35 cellular contexts compared by ENCODE assay signal in the genomic region with DNA sequence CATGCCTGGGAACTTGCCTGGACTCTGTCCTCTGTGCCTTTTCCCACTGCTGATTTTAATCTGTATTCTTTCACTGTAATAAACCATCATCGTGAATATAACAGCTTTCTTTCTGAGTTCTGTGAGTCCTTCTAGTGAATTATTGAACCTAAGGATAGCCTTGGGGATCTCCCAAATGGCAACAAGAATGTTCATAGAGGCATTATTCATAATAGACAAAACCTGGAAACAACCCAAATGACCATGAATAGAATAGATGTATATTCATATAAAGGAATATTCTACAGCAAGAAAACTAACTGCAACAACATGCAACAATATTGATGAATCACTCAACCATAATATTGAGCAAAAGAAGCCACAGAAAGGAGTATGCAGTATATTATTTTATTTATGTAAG.
"Had no signal": no experiment of that assay in that cellular context is flagged by ENCODE, and none has a peak within 500 bp of the region (broad histone marks: within the 10 kb centered on the region; RNA-seq: fewer than 3 reads in every experiment).

No MANE protein-coding gene starts in this region.

- ATAC-seq: activated CD8-positive, alpha-beta T cell treated with anti-CD3 and anti-CD28 coated beads for 36 hours; activated T-cell treated with anti-CD3 and anti-CD28 coated beads, Interleukin-2, amount 50 U/mL, for 72 hours; activated T-helper 17 cell treated with anti-CD3 and anti-CD28 coated beads, Interleukin-2, amount 50 U/mL, for 72 hours; body of pancreas; PC-3; SK-N-SH treated with all-trans-retinoic acid at 6 μM for 48 hours; T-cell; T-helper 17 cell had no signal

- H3K36me3 Mint-ChIP-seq: activated naive CD8-positive, alpha-beta T cell treated with anti-CD3 and anti-CD28 coated beads for 36 hours had no signal

- H3K9me3 Mint-ChIP-seq: activated T-helper 17 cell treated with anti-CD3 and anti-CD28 coated beads, Interleukin-2, amount 50 U/mL, for 72 hours had no signal

- H3K27me3 Mint-ChIP-seq: activated CD8-positive, alpha-beta T cell treated with anti-CD3 and anti-CD28 coated beads for 36 hours; activated T-helper 17 cell treated with anti-CD3 and anti-CD28 coated beads, Interleukin-2, amount 50 U/mL, for 72 hours; T-helper 17 cell had no signal

- H3K27ac ChIP-seq: body of pancreas, breast epithelium, Peyer's patch, SJSA1, WERI-Rb-1 had no signal

- H3K27ac Mint-ChIP-seq: activated CD8-positive, alpha-beta T cell treated with anti-CD3 and anti-CD28 coated beads for 36 hours; activated naive CD8-positive, alpha-beta T cell treated with anti-CD3 and anti-CD28 coated beads for 36 hours; activated T-cell treated with anti-CD3 and anti-CD28 coated beads, Interleukin-2, amount 50 U/mL, for 72 hours; activated T-helper 17 cell treated with anti-CD3 and anti-CD28 coated beads, Interleukin-2, amount 50 U/mL, for 72 hours; T-cell; T-helper 17 cell had no signal

- DNase-seq: activated CD4-positive, alpha-beta T cell treated with anti-CD3 and anti-CD28 coated beads for 1 hour; activated CD4-positive, alpha-beta T cell treated with anti-CD3 and anti-CD28 coated beads for 48 hours; activated CD4-positive, CD25-positive, alpha-beta regulatory T cell; activated CD8-positive, alpha-beta T cell treated with anti-CD3 and anti-CD28 coated beads for 36 hours; activated effector memory CD4-positive, alpha-beta T cell treated with anti-CD3 and anti-CD28 coated beads, Interleukin-2, amount 50 U/mL, for 16 hours; activated naive CD4-positive, alpha-beta T cell; activated naive CD4-positive, alpha-beta T cell treated with anti-CD3 and anti-CD28 coated beads, Interleukin-2, amount 50 U/mL, for 16 hours; activated naive CD8-positive, alpha-beta T cell treated with anti-CD3 and anti-CD28 coated beads for 36 hours; activated T-cell treated with anti-CD3 and anti-CD28 coated beads, Interleukin-2, amount 50 U/mL, for 1 hour; activated T-cell treated with anti-CD3 and anti-CD28 coated beads, Interleukin-2, amount 50 U/mL, for 72 hours; body of pancreas; cerebellar nuclear complex; Kasumi-1; KG1; MM.1S; NCI-H1048; NCI-H1105 treated with DMSO at 0.1 percent for 48 hours; NCI-H1436; NCI-H1694; NCI-H1930; NCI-H2081 treated with DMSO at 0.1 percent for 48 hours; NCI-H345; NCI-H524 treated with DMSO at 0.1 percent for 48 hours; PC-3; Peyer's patch; RPMI8226; SHP77 treated with DMSO at 0.1 percent for 48 hours; T-cell; T-helper 17 cell; T-helper 9 cell; WERI-Rb-1 had no signal

- H3K4me1 Mint-ChIP-seq: activated T-helper 17 cell treated with anti-CD3 and anti-CD28 coated beads, Interleukin-2, amount 50 U/mL, for 72 hours; T-cell; T-helper 17 cell had no signal

- H3K4me3 Mint-ChIP-seq: activated CD8-positive, alpha-beta T cell treated with anti-CD3 and anti-CD28 coated beads for 36 hours; activated naive CD8-positive, alpha-beta T cell treated with anti-CD3 and anti-CD28 coated beads for 36 hours; activated T-cell treated with anti-CD3 and anti-CD28 coated beads, Interleukin-2, amount 50 U/mL, for 72 hours; activated T-helper 17 cell treated with anti-CD3 and anti-CD28 coated beads, Interleukin-2, amount 50 U/mL, for 72 hours; T-cell; T-helper 17 cell had no signal
